ENCODE assay signal across 1 cellular context in the genomic region with DNA sequence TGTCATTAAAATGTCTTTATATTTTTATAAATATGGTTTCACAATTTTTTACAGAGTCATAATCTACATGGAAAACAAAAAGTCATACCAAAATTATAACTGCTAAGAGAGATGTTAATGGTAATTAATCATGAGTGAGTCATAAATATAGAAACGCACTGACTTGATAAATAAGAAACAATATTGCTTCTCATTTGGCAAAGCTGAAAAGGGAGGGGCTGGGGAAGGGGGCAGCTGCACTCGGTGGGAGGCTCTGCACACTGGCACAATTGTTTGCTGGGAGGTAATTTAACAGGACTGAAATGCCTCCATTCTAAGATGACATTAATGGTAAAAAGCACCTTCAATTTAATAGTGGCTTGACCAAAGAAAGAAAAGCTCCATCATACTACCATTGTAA.
TF ChIP-seq lines count a peak whose summit lies in the region.

No MANE protein-coding gene starts in this region.

TF ChIP-seq in GM23338, 12 proteins besides CTCF, POLR2A, EP300 and RAD21 (continued from another document):
- TF ChIP-seq, protein P1, sequence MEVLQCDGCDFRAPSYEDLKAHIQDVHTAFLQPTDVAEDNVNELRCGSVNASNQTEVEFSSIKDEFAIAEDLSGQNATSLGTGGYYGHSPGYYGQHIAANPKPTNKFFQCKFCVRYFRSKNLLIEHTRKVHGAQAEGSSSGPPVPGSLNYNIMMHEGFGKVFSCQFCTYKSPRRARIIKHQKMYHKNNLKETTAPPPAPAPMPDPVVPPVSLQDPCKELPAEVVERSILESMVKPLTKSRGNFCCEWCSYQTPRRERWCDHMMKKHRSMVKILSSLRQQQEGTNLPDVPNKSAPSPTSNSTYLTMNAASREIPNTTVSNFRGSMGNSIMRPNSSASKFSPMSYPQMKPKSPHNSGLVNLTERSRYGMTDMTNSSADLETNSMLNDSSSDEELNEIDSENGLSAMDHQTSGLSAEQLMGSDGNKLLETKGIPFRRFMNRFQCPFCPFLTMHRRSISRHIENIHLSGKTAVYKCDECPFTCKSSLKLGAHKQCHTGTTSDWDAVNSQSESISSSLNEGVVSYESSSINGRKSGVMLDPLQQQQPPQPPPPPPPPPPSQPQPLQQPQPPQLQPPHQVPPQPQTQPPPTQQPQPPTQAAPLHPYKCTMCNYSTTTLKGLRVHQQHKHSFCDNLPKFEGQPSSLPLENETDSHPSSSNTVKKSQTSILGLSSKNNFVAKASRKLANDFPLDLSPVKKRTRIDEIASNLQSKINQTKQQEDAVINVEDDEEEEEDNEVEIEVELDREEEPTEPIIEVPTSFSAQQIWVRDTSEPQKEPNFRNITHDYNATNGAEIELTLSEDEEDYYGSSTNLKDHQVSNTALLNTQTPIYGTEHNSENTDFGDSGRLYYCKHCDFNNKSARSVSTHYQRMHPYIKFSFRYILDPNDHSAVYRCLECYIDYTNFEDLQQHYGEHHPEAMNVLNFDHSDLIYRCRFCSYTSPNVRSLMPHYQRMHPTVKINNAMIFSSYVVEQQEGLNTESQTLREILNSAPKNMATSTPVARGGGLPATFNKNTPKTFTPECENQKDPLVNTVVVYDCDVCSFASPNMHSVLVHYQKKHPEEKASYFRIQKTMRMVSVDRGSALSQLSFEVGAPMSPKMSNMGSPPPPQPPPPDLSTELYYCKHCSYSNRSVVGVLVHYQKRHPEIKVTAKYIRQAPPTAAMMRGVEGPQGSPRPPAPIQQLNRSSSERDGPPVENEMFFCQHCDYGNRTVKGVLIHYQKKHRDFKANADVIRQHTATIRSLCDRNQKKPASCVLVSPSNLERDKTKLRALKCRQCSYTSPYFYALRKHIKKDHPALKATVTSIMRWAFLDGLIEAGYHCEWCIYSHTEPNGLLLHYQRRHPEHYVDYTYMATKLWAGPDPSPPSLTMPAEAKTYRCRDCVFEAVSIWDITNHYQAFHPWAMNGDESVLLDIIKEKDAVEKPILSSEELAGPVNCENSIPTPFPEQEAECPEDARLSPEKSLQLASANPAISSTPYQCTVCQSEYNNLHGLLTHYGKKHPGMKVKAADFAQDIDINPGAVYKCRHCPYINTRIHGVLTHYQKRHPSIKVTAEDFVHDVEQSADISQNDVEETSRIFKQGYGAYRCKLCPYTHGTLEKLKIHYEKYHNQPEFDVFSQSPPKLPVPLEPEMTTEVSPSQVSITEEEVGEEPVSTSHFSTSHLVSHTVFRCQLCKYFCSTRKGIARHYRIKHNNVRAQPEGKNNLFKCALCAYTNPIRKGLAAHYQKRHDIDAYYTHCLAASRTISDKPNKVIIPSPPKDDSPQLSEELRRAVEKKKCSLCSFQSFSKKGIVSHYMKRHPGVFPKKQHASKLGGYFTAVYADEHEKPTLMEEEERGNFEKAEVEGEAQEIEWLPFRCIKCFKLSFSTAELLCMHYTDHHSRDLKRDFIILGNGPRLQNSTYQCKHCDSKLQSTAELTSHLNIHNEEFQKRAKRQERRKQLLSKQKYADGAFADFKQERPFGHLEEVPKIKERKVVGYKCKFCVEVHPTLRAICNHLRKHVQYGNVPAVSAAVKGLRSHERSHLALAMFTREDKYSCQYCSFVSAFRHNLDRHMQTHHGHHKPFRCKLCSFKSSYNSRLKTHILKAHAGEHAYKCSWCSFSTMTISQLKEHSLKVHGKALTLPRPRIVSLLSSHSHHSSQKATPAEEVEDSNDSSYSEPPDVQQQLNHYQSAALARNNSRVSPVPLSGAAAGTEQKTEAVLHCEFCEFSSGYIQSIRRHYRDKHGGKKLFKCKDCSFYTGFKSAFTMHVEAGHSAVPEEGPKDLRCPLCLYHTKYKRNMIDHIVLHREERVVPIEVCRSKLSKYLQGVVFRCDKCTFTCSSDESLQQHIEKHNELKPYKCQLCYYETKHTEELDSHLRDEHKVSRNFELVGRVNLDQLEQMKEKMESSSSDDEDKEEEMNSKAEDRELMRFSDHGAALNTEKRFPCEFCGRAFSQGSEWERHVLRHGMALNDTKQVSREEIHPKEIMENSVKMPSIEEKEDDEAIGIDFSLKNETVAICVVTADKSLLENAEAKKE (CRISPR knock-in tag; IDR thresholded peaks at IDR 0.05), result no peak
- TF ChIP-seq, protein P2, sequence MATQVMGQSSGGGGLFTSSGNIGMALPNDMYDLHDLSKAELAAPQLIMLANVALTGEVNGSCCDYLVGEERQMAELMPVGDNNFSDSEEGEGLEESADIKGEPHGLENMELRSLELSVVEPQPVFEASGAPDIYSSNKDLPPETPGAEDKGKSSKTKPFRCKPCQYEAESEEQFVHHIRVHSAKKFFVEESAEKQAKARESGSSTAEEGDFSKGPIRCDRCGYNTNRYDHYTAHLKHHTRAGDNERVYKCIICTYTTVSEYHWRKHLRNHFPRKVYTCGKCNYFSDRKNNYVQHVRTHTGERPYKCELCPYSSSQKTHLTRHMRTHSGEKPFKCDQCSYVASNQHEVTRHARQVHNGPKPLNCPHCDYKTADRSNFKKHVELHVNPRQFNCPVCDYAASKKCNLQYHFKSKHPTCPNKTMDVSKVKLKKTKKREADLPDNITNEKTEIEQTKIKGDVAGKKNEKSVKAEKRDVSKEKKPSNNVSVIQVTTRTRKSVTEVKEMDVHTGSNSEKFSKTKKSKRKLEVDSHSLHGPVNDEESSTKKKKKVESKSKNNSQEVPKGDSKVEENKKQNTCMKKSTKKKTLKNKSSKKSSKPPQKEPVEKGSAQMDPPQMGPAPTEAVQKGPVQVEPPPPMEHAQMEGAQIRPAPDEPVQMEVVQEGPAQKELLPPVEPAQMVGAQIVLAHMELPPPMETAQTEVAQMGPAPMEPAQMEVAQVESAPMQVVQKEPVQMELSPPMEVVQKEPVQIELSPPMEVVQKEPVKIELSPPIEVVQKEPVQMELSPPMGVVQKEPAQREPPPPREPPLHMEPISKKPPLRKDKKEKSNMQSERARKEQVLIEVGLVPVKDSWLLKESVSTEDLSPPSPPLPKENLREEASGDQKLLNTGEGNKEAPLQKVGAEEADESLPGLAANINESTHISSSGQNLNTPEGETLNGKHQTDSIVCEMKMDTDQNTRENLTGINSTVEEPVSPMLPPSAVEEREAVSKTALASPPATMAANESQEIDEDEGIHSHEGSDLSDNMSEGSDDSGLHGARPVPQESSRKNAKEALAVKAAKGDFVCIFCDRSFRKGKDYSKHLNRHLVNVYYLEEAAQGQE (IDR thresholded peaks at IDR 0.05; ENCODE audit: unreplicated experiment), result no peak
- TF ChIP-seq EZH2 (IDR thresholded peaks at IDR 0.05; ENCODE audit: low read depth, unreplicated experiment) (no peak), CREB1 (CRISPR knock-in tag; IDR thresholded peaks at IDR 0.05; ENCODE audit: low read depth) (no peak)
